In the genomic region with DNA sequence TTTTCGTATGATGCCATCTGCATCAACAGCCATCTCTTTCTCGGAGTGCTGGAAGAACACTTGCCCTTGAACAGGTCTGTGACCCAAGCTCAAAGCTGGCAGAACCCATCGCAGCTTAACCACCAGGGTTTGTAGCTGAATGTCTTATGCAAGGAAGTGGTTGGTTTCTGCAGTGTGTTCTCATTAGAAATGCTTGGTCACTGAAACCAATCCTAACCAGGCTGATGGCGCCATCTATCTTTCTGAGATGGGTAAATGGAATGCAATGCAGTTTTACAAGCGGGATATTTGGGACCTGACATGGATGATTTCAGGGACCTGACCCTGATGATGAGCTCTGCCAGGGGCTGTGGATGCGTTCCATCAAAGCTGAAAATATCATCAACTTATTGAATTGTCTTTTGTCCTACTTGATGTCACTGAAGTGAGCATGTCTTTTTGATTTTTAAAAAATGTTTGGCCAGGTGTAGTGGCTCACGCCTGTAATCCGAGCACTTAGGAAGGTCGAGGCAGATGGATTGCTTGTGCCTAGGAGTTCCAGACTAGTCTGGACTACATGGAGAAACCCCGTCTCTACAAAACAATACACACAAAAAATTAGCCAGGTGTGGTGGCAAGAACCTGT, we compare ENCODE assay signal across 9 cellular contexts.
DNase-seq lines count a peak whose midpoint lies in the region; ATAC-seq and TF ChIP-seq lines count a peak whose summit lies in the region.
"Had no signal": no experiment of that assay in that cellular context is flagged by ENCODE, and none has a peak within 500 bp of the region (broad histone marks: within the 10 kb centered on the region; RNA-seq: fewer than 3 reads in every experiment).

No MANE protein-coding gene starts in this region.

- no peaks in the 10 kb centered on the region for H3K36me3 ChIP-seq in Loucy (ENCODE audit: insufficient read depth, low read length)
- H3K36me3 ChIP-seq: BLaER1 had no signal

- no peaks in the 10 kb centered on the region for H3F3A ChIP-seq in Loucy (ENCODE audit: low read depth)

- H3K9me3 ChIP-seq in Loucy (ENCODE audit: insufficient read depth, low read depth, low read length), result no peaks in the 10 kb centered on the region
- H3K9me3 ChIP-seq: BLaER1 had no signal

- no peak overlapping the region for H3K9ac ChIP-seq in Loucy (ENCODE audit: low read depth, low read length, poor library complexity, severe bottlenecking)
- H3K9ac ChIP-seq: BLaER1 had no signal

- no peaks in the 10 kb centered on the region for H4K20me1 ChIP-seq in Loucy (ENCODE audit: insufficient read depth, low read length, poor library complexity, severe bottlenecking)
- H4K20me1 ChIP-seq: BLaER1 had no signal

- no peaks in the 10 kb centered on the region for H3K79me2 ChIP-seq in Loucy (ENCODE audit: insufficient read depth, low read length)

- no peak overlapping the region for H3K4me3 ChIP-seq in Loucy (ENCODE audit: low read length, poor library complexity, severe bottlenecking)
- H3K4me3 ChIP-seq: BLaER1 had no signal

- ATAC-seq in GM18870 (IDR thresholded peaks at IDR 0.05; ENCODE audit: unreplicated experiment), result no peak

- DNase-seq in DMS53 (lab: John Stamatoyannopoulos, UW) (peak; percentile 37), DMS53 treated with DMSO at 0.1 percent for 48 hours (lab: John Stamatoyannopoulos, UW; ENCODE audit: unreplicated experiment) (no peak), GM20000 (ENCODE audit: low spot score) (peak; percentile 60), UCSD-AML1 (lab: John Stamatoyannopoulos, UW; ENCODE audit: unreplicated experiment) (peak; percentile 24), germinal center (ENCODE audit: low spot score) (peak; percentile 32), retina (peak; percentile 66)

- no peaks in the 10 kb centered on the region for H3K9me2 ChIP-seq in Loucy (replicated peaks; ENCODE audit: low read depth, low read length)

- H2AFZ ChIP-seq in Loucy (ENCODE audit: low read length), result 0 out of 2 replicates have a peak overlapping the region, but pooled peaks have one; percentile 29

- TF ChIP-seq CTCF in GM20000 (IDR thresholded peaks at IDR 0.05; ENCODE audit: extremely low read depth, missing control alignments) (peak; percentile 29), Loucy (conservative IDR thresholded peaks at IDR 0.05; ENCODE audit: low read length) (peak; percentile 85)

- H3K4me1 ChIP-seq in Loucy (ENCODE audit: insufficient read depth, low read length, poor library complexity, severe bottlenecking), result peaks cover 15% of the 10 kb centered on the region

- peak overlapping the region; percentile 56 for H3K4me2 ChIP-seq in Loucy (ENCODE audit: low read depth, low read length, poor library complexity, severe bottlenecking)
- H3K4me2 ChIP-seq: BLaER1 had no signal

- no peaks in the 10 kb centered on the region for H3K27me3 ChIP-seq in Loucy (ENCODE audit: insufficient read depth, low read length, poor library complexity, severe bottlenecking)
- H3K27me3 ChIP-seq: BLaER1 had no signal
